ENCODE assay signal across 2 cellular contexts in the genomic region with DNA sequence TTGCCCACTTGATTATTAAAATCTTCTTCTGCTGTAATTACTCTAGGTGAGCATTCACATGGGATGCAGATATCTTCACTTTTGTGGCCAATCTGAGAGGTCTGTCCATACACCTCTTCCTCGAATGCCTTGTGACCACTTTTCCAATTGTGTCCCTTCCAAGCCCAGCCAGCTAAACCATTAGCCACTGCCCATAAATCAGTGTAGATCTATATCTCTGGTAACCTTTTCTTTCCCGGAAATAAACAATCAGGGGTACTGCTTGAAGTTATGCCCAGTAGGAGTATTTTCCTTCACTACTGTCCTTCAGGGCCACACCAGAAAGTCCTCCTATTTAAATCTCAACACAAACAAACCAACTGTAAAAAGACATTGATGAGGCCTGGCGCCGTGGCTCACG.
TF ChIP-seq lines count a peak whose summit lies in the region.

No MANE protein-coding gene starts in this region.

TF ChIP-seq in IMR-90, 13 proteins besides CTCF, POLR2A, EP300 and RAD21:
- TF ChIP-seq NFE2L2 (IDR thresholded peaks at IDR 0.05; ENCODE audit: low read depth, low read length) (no peak), CEBPB (IDR thresholded peaks at IDR 0.05; ENCODE audit: low read depth, low read length) (no peak), BHLHE40 (IDR thresholded peaks at IDR 0.05; ENCODE audit: low read depth, low read length) (no peak), MXI1 (IDR thresholded peaks at IDR 0.05; ENCODE audit: borderline replicate concordance, low read depth, low read length) (no peak), SMC3 (IDR thresholded peaks at IDR 0.05; ENCODE audit: low read depth, low read length) (no peak), RCOR1 (IDR thresholded peaks at IDR 0.05; ENCODE audit: insufficient replicate concordance, low read length) (no peak), FOS (IDR thresholded peaks at IDR 0.05; ENCODE audit: low read depth, low read length) (no peak), MAZ (IDR thresholded peaks at IDR 0.05; ENCODE audit: borderline replicate concordance, low read depth, low read length) (no peak), CHD1 (IDR thresholded peaks at IDR 0.05; ENCODE audit: low read depth, low read length) (no peak), RFX5 (IDR thresholded peaks at IDR 0.05; ENCODE audit: low read depth, low read length) (no peak), MAFK (IDR thresholded peaks at IDR 0.05; ENCODE audit: low read depth, low read length) (no peak)
- TF ChIP-seq, protein P1, sequence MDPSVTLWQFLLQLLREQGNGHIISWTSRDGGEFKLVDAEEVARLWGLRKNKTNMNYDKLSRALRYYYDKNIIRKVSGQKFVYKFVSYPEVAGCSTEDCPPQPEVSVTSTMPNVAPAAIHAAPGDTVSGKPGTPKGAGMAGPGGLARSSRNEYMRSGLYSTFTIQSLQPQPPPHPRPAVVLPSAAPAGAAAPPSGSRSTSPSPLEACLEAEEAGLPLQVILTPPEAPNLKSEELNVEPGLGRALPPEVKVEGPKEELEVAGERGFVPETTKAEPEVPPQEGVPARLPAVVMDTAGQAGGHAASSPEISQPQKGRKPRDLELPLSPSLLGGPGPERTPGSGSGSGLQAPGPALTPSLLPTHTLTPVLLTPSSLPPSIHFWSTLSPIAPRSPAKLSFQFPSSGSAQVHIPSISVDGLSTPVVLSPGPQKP (IDR thresholded peaks at IDR 0.05; ENCODE audit: borderline replicate concordance, low read depth, low read length), result no peak
- TF ChIP-seq, protein P2, sequence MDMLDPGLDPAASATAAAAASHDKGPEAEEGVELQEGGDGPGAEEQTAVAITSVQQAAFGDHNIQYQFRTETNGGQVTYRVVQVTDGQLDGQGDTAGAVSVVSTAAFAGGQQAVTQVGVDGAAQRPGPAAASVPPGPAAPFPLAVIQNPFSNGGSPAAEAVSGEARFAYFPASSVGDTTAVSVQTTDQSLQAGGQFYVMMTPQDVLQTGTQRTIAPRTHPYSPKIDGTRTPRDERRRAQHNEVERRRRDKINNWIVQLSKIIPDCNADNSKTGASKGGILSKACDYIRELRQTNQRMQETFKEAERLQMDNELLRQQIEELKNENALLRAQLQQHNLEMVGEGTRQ (IDR thresholded peaks at IDR 0.05; ENCODE audit: low read depth, low read length), result no peak

TF ChIP-seq in SK-N-SH, 30 proteins besides CTCF, POLR2A, EP300 and RAD21:
- TF ChIP-seq MEF2A (IDR thresholded peaks at IDR 0.05; ENCODE audit: borderline replicate concordance, low read depth) (no peak), EZH2phosphoT487 (IDR thresholded peaks at IDR 0.05; ENCODE audit: borderline replicate concordance, low read depth) (no peak), TEAD4 (IDR thresholded peaks at IDR 0.05; ENCODE audit: borderline replicate concordance, insufficient read depth) (no peak), GABPA (IDR thresholded peaks at IDR 0.05; ENCODE audit: low read depth) (no peak), POLR2AphosphoS5 (IDR thresholded peaks at IDR 0.05; ENCODE audit: low read depth, low read length) (no peak), NFIC (IDR thresholded peaks at IDR 0.05; ENCODE audit: borderline replicate concordance) (no peak), SMC3 (IDR thresholded peaks at IDR 0.05; ENCODE audit: low read depth, low read length) (no peak), FOSL2 (IDR thresholded peaks at IDR 0.05; ENCODE audit: borderline replicate concordance, low read depth) (no peak), RFX5 (IDR thresholded peaks at IDR 0.05; ENCODE audit: low read length) (no peak), ELF1 (IDR thresholded peaks at IDR 0.05) (no peak), GATA2 (CRISPR knock-in tag; IDR thresholded peaks at IDR 0.05) (no peak), RCOR1 (IDR thresholded peaks at IDR 0.05; ENCODE audit: low read length) (no peak), CHD2 (IDR thresholded peaks at IDR 0.05; ENCODE audit: low read length, partially characterized antibody) (no peak)
- TF ChIP-seq, protein P3, sequence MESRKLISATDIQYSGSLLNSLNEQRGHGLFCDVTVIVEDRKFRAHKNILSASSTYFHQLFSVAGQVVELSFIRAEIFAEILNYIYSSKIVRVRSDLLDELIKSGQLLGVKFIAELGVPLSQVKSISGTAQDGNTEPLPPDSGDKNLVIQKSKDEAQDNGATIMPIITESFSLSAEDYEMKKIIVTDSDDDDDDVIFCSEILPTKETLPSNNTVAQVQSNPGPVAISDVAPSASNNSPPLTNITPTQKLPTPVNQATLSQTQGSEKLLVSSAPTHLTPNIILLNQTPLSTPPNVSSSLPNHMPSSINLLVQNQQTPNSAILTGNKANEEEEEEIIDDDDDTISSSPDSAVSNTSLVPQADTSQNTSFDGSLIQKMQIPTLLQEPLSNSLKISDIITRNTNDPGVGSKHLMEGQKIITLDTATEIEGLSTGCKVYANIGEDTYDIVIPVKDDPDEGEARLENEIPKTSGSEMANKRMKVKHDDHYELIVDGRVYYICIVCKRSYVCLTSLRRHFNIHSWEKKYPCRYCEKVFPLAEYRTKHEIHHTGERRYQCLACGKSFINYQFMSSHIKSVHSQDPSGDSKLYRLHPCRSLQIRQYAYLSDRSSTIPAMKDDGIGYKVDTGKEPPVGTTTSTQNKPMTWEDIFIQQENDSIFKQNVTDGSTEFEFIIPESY (IDR thresholded peaks at IDR 0.05; ENCODE audit: borderline replicate concordance, low read depth), result no peak
- TF ChIP-seq, protein P4, sequence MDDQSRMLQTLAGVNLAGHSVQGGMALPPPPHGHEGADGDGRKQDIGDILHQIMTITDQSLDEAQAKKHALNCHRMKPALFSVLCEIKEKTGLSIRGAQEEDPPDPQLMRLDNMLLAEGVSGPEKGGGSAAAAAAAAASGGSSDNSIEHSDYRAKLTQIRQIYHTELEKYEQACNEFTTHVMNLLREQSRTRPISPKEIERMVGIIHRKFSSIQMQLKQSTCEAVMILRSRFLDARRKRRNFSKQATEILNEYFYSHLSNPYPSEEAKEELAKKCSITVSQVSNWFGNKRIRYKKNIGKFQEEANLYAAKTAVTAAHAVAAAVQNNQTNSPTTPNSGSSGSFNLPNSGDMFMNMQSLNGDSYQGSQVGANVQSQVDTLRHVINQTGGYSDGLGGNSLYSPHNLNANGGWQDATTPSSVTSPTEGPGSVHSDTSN (IDR thresholded peaks at IDR 0.05), result no peak
- TF ChIP-seq, protein P5, sequence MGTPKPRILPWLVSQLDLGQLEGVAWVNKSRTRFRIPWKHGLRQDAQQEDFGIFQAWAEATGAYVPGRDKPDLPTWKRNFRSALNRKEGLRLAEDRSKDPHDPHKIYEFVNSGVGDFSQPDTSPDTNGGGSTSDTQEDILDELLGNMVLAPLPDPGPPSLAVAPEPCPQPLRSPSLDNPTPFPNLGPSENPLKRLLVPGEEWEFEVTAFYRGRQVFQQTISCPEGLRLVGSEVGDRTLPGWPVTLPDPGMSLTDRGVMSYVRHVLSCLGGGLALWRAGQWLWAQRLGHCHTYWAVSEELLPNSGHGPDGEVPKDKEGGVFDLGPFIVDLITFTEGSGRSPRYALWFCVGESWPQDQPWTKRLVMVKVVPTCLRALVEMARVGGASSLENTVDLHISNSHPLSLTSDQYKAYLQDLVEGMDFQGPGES (IDR thresholded peaks at IDR 0.05; ENCODE audit: low read depth, low read length), result no peak
- TF ChIP-seq, protein P2 (IDR thresholded peaks at IDR 0.05; ENCODE audit: borderline replicate concordance, low read depth, low read length), result no peak
